In genomic region chr2:168802825-168803726, GRCh38 we compare ENCODE assay signal across 13 cellular contexts. TPM values are rescaled to one million over a fixed set of nuclear protein-coding genes. Genes with fewer than 3 reads are reported as not detected.
DNase-seq lines count a peak whose midpoint lies in the region; TF ChIP-seq lines count a peak whose summit lies in the region.
"Had no signal": no experiment of that assay in that cellular context is flagged by ENCODE, and none has a peak within 500 bp of the region (broad histone marks: within the 10 kb centered on the region; RNA-seq: fewer than 3 reads in every experiment).

No MANE protein-coding gene starts in this region.

- WGBS in tibial nerve, 2 donors: 60 to 63% methylated on average over 5 of the region's 5 CpGs

- H3K27ac Mint-ChIP-seq in activated naive CD4-positive, alpha-beta T cell treated with anti-CD3 and anti-CD28 coated beads, Interleukin-2, amount 10 ng/mL, durations not matched to agents 7 days and 5 days: peak overlapping the region; percentile 69
- H3K27ac Mint-ChIP-seq: activated CD4-positive, alpha-beta memory T cell treated with anti-CD3 and anti-CD28 coated beads, Interleukin-2, amount 10 ng/mL, durations not matched to agents 7 days and 5 days; activated naive CD8-positive, alpha-beta T cell treated with anti-CD3 and anti-CD28 coated beads, Interleukin-2, amount 50 U/mL, for 24 hours had no signal

- no peaks in the 10 kb centered on the region for H3K9me3 ChIP-seq in mucosa of stomach (ENCODE audit: control insufficient read depth, low read length)
- no peaks in the 10 kb centered on the region for H3K9me3 ChIP-seq in tibial nerve

- H3K4me1 ChIP-seq in mucosa of stomach (ENCODE audit: control insufficient read depth, insufficient read depth, low read length) (peaks cover 28% of the 10 kb centered on the region), tibial nerve (peaks cover 0 to 6% (median 0%) of the 10 kb centered on the region in 4 donors)

- no peak overlapping the region for H3K4me3 ChIP-seq in epithelial cell of esophagus (ENCODE audit: low read length)
- H3K4me3 ChIP-seq in mucosa of stomach (ENCODE audit: low read length): peak overlapping the region; percentile 34
- H3K4me3 ChIP-seq in tibial nerve: peak overlapping the region in 3 of 4 donors; percentile 6 to 32 (median 8)

- CTCF ChIA-PET in activated naive CD4-positive, alpha-beta T cell treated with anti-CD3 and anti-CD28 coated beads, Interleukin-2, amount 10 ng/mL, durations not matched to agents 7 days and 5 days (lab: Charles Lee): interaction anchor here (1.3 to 2.0 kb wide), 2 partner anchors 29 to 456 kb away, joined by 3 to 4 read pairs; no protein-coding TSS in a partner anchor

- TF ChIP-seq CTCF in epithelial cell of esophagus (IDR thresholded peaks at IDR 0.05; ENCODE audit: insufficient read depth, low read depth, low read length, missing control alignments) (no peak), tibial nerve (IDR thresholded peaks at IDR 0.05) (no peak)

- H3K9me3 Mint-ChIP-seq in activated naive CD4-positive, alpha-beta T cell treated with anti-CD3 and anti-CD28 coated beads, Interleukin-2, amount 10 ng/mL, durations not matched to agents 7 days and 5 days: no peaks in the 10 kb centered on the region
- H3K9me3 Mint-ChIP-seq: activated CD4-positive, alpha-beta memory T cell treated with anti-CD3 and anti-CD28 coated beads, Interleukin-2, amount 10 ng/mL, durations not matched to agents 7 days and 5 days; activated naive CD8-positive, alpha-beta T cell treated with anti-CD3 and anti-CD28 coated beads, Interleukin-2, amount 50 U/mL, for 24 hours; mesothelial cell of epicardium had no signal

- no peaks in the 10 kb centered on the region for H3K36me3 Mint-ChIP-seq in activated naive CD4-positive, alpha-beta T cell treated with anti-CD3 and anti-CD28 coated beads, Interleukin-2, amount 10 ng/mL, durations not matched to agents 7 days and 5 days
- H3K36me3 Mint-ChIP-seq: mesothelial cell of epicardium had no signal

- no peak for TF ChIP-seq POLR2A in tibial nerve (IDR thresholded peaks at IDR 0.05)

- H3K27ac ChIP-seq in tibial nerve: peak overlapping the region in 3 of 4 donors; percentile 8 to 67 (median 59)

- no peak for DNase-seq in activated naive CD4-positive, alpha-beta T cell treated with anti-CD3 and anti-CD28 coated beads, Interleukin-2, amount 10 ng/mL, durations not matched to agents 7 days and 5 days
- no peak for DNase-seq in activated naive CD4-positive, alpha-beta T cell (lab: John Stamatoyannopoulos, UW)
- DNase-seq in epithelial cell of esophagus (ENCODE audit: low read depth) (peak; percentile 9), tibial nerve (ENCODE audit: low spot score in 2 of 2) (no peak), medulla oblongata (ENCODE audit: extremely low spot score) (no peak), NCI-H524 (lab: John Stamatoyannopoulos, UW) (no peak), activated gamma-delta T cell (lab: John Stamatoyannopoulos, UW) (no peak)
- DNase-seq: activated CD4-positive, alpha-beta memory T cell treated with anti-CD3 and anti-CD28 coated beads, Interleukin-2, amount 10 ng/mL, durations not matched to agents 7 days and 5 days; activated naive CD8-positive, alpha-beta T cell treated with anti-CD3 and anti-CD28 coated beads, Interleukin-2, amount 50 U/mL, for 24 hours; effector memory CD4-positive, alpha-beta T cell had no signal

- H3K9ac ChIP-seq in mucosa of stomach (ENCODE audit: low read length): peak overlapping the region; percentile 77

- H3K27me3 Mint-ChIP-seq in activated naive CD4-positive, alpha-beta T cell treated with anti-CD3 and anti-CD28 coated beads, Interleukin-2, amount 10 ng/mL, durations not matched to agents 7 days and 5 days: peaks cover 6% of the 10 kb centered on the region
- H3K27me3 Mint-ChIP-seq: activated naive CD8-positive, alpha-beta T cell treated with anti-CD3 and anti-CD28 coated beads, Interleukin-2, amount 50 U/mL, for 24 hours had no signal

- TF ChIP-seq EP300 in tibial nerve (IDR thresholded peaks at IDR 0.05): no peak

- H3K4me1 Mint-ChIP-seq in activated naive CD4-positive, alpha-beta T cell treated with anti-CD3 and anti-CD28 coated beads, Interleukin-2, amount 10 ng/mL, durations not matched to agents 7 days and 5 days: peaks cover 24% of the 10 kb centered on the region
- H3K4me1 Mint-ChIP-seq: activated naive CD8-positive, alpha-beta T cell treated with anti-CD3 and anti-CD28 coated beads, Interleukin-2, amount 50 U/mL, for 24 hours had no signal

- H3K36me3 ChIP-seq in mucosa of stomach (ENCODE audit: control insufficient read depth, insufficient read depth, low read length): no peaks in the 10 kb centered on the region
- H3K36me3 ChIP-seq in tibial nerve: no peaks in the 10 kb centered on the region

- H3K27me3 ChIP-seq in mucosa of stomach (ENCODE audit: control insufficient read depth, insufficient read depth, low read length) (no peaks in the 10 kb centered on the region), tibial nerve (no peaks in the 10 kb centered on the region)

- H3K4me3 Mint-ChIP-seq in activated naive CD4-positive, alpha-beta T cell treated with anti-CD3 and anti-CD28 coated beads, Interleukin-2, amount 10 ng/mL, durations not matched to agents 7 days and 5 days: no peak overlapping the region
- H3K4me3 Mint-ChIP-seq: activated CD4-positive, alpha-beta memory T cell treated with anti-CD3 and anti-CD28 coated beads, Interleukin-2, amount 10 ng/mL, durations not matched to agents 7 days and 5 days; activated naive CD8-positive, alpha-beta T cell treated with anti-CD3 and anti-CD28 coated beads, Interleukin-2, amount 50 U/mL, for 24 hours; mesothelial cell of epicardium had no signal

RNA-seq across cellular contexts. Expression of gene NOSTRIN, which starts 0.6 kb away (rescaled TPM):
- total RNA-seq in tibial nerve: 10 to 100 TPM in 3 of 4 donors, 1 to 10 TPM in 1; 6.3 to 42.4 (median 24.4) TPM
- total RNA-seq: activated CD4-positive, alpha-beta memory T cell treated with anti-CD3 and anti-CD28 coated beads, Interleukin-2, amount 10 ng/mL, durations not matched to agents 7 days and 5 days; LHCN-M2 had no signal
